In genomic region chr14:49586673-49587460, GRCh38 we compare ENCODE assay signal across 8 cellular contexts. TPM values are rescaled to one million over a fixed set of nuclear protein-coding genes. Genes with fewer than 3 reads are reported as not detected.
A peak's percentile ranks its signal among the peaks of the same experiment; 100 is the strongest.
DNase-seq lines count a peak whose midpoint lies in the region; ATAC-seq and TF ChIP-seq lines count a peak whose summit lies in the region.

No MANE protein-coding gene starts in this region.

- peaks cover 5 to 17% (median 14%) of the 10 kb centered on the region in 5 donors for H3K36me3 ChIP-seq in subcutaneous abdominal adipose tissue (ENCODE audit: control insufficient read depth in 5 of 5, insufficient read depth in 5 of 5, low read length in 5 of 5)

- peaks cover 35% of the 10 kb centered on the region for H3K4me1 Mint-ChIP-seq in activated CD8-positive, alpha-beta T cell treated with anti-CD3 and anti-CD28 coated beads, Interleukin-2, amount 10 ng/mL, durations not matched to agents 7 days and 5 days (ENCODE audit: low read depth)

- peak; percentile 69 for TF ChIP-seq CTCF in epithelial cell of esophagus (IDR thresholded peaks at IDR 0.05; ENCODE audit: insufficient read depth, low read depth, low read length, missing control alignments)

- peaks cover 45% of the 10 kb centered on the region for H3K36me3 Mint-ChIP-seq in activated CD8-positive, alpha-beta T cell treated with anti-CD3 and anti-CD28 coated beads, Interleukin-2, amount 10 ng/mL, durations not matched to agents 7 days and 5 days (ENCODE audit: low read depth)

- peak overlapping the region; percentile 81 for H3K4me3 Mint-ChIP-seq in activated CD8-positive, alpha-beta T cell treated with anti-CD3 and anti-CD28 coated beads, Interleukin-2, amount 10 ng/mL, durations not matched to agents 7 days and 5 days

- no peaks in the 10 kb centered on the region for H3K9me3 Mint-ChIP-seq in activated CD8-positive, alpha-beta T cell treated with anti-CD3 and anti-CD28 coated beads, Interleukin-2, amount 10 ng/mL, durations not matched to agents 7 days and 5 days (ENCODE audit: insufficient read depth)

- ATAC-seq in GM19452 (IDR thresholded peaks at IDR 0.05; ENCODE audit: unreplicated experiment) (peak; percentile 34), HG03469 (IDR thresholded peaks at IDR 0.05; ENCODE audit: unreplicated experiment) (peak; percentile 28)
- ATAC-seq in activated CD8-positive, alpha-beta T cell treated with anti-CD3 and anti-CD28 coated beads, Interleukin-2, amount 10 ng/mL, durations not matched to agents 7 days and 5 days = no peak

- DNase-seq in COLO668 (lab: John Stamatoyannopoulos, UW; ENCODE audit: unreplicated experiment) (peak; percentile 39), NCI-H526 (lab: John Stamatoyannopoulos, UW) (peak; percentile 68 to 79), epithelial cell of esophagus (ENCODE audit: low read depth) (peak; percentile 73), mucosa of gallbladder (ENCODE audit: low spot score) (peak; percentile 27)
- DNase-seq in activated CD8-positive, alpha-beta T cell treated with anti-CD3 and anti-CD28 coated beads, Interleukin-2, amount 10 ng/mL, durations not matched to agents 7 days and 5 days = peak; percentile 70

- H3K27me3 Mint-ChIP-seq in activated CD8-positive, alpha-beta T cell treated with anti-CD3 and anti-CD28 coated beads, Interleukin-2, amount 10 ng/mL, durations not matched to agents 7 days and 5 days (ENCODE audit: low read depth) = no peaks in the 10 kb centered on the region

- no peaks in the 10 kb centered on the region for H3K27me3 ChIP-seq in subcutaneous abdominal adipose tissue (ENCODE audit: control insufficient read depth in 5 of 5, insufficient read depth in 4 of 5, low read length in 5 of 5)

- H3K4me3 ChIP-seq in epithelial cell of esophagus (ENCODE audit: low read length) (peak overlapping the region; percentile 62), subcutaneous abdominal adipose tissue (ENCODE audit: low read depth in 1 of 5, low read length in 5 of 5) (peak overlapping the region; percentile 47 to 98 (median 89))

- POLR2A ChIA-PET in activated CD8-positive, alpha-beta T cell treated with anti-CD3 and anti-CD28 coated beads, Interleukin-2, amount 10 ng/mL, durations not matched to agents 7 days and 5 days (lab: Charles Lee) = interaction anchor here (0.5 to 5.0 kb wide), 21 partner anchors 10 to 716 kb away, joined by 3 to 112 read pairs (median 4); partner anchors contain the start of genes DNAAF2, KLHDC2, LRR1 and MGAT2

- H3K4me1 ChIP-seq in subcutaneous abdominal adipose tissue (ENCODE audit: control insufficient read depth in 5 of 5, insufficient read depth in 5 of 5, low read length in 5 of 5) = peaks cover 0 to 25% (median 18%) of the 10 kb centered on the region in 5 donors

- H3K9ac ChIP-seq in subcutaneous abdominal adipose tissue (ENCODE audit: low read length in 5 of 5) = peak overlapping the region in 4 of 5 donors; percentile 21 to 90 (median 50)

- CTCF ChIA-PET in activated CD8-positive, alpha-beta T cell treated with anti-CD3 and anti-CD28 coated beads, Interleukin-2, amount 10 ng/mL, durations not matched to agents 7 days and 5 days (lab: Charles Lee) = interaction anchor here (0.7 to 4.0 kb wide), 15 partner anchors 8 to 265 kb away, joined by 3 to 45 read pairs (median 4); partner anchors contain the start of genes DNAAF2, LRR1, MGAT2 and NEMF

- no peaks in the 10 kb centered on the region for H3K9me3 ChIP-seq in subcutaneous abdominal adipose tissue (ENCODE audit: control insufficient read depth in 5 of 5, low read length in 5 of 5)

- peak overlapping the region; percentile 94 for H3K27ac ChIP-seq in subcutaneous abdominal adipose tissue (ENCODE audit: low read depth, low read length)

- peak overlapping the region; percentile 99 for H3K27ac Mint-ChIP-seq in activated CD8-positive, alpha-beta T cell treated with anti-CD3 and anti-CD28 coated beads, Interleukin-2, amount 10 ng/mL, durations not matched to agents 7 days and 5 days

RNA-seq across cellular contexts. Expression of gene RPS29, which starts 0.7 kb away (rescaled TPM):
- total RNA-seq in activated CD8-positive, alpha-beta T cell treated with anti-CD3 and anti-CD28 coated beads, Interleukin-2, amount 10 ng/mL, durations not matched to agents 7 days and 5 days = 1,000 to 10,000 TPM; 1,224 to 1,602 TPM
- total RNA-seq in mucosa of gallbladder = 852 TPM

RNA-seq across cellular contexts. Expression of gene LRR1, which starts 11.9 kb away (rescaled TPM):
- total RNA-seq in activated CD8-positive, alpha-beta T cell treated with anti-CD3 and anti-CD28 coated beads, Interleukin-2, amount 10 ng/mL, durations not matched to agents 7 days and 5 days = 10 to 100 TPM; 63.1 to 65.0 TPM
- 7.0 TPM for total RNA-seq in mucosa of gallbladder

RNA-seq across cellular contexts. Expression of gene RPL36AL, which starts 33.6 kb away (rescaled TPM):
- total RNA-seq in activated CD8-positive, alpha-beta T cell treated with anti-CD3 and anti-CD28 coated beads, Interleukin-2, amount 10 ng/mL, durations not matched to agents 7 days and 5 days = 100 to 1,000 TPM; 229 to 241 TPM
- total RNA-seq in mucosa of gallbladder = 143 TPM

RNA-seq across cellular contexts. Expression of gene MGAT2, which starts 33.7 kb away (rescaled TPM):
- 10 to 100 TPM; 55.1 to 57.4 TPM for total RNA-seq in activated CD8-positive, alpha-beta T cell treated with anti-CD3 and anti-CD28 coated beads, Interleukin-2, amount 10 ng/mL, durations not matched to agents 7 days and 5 days
- 43.0 TPM for total RNA-seq in mucosa of gallbladder

RNA-seq across cellular contexts. Expression of gene DNAAF2, which starts 48.2 kb away (rescaled TPM):
- total RNA-seq in activated CD8-positive, alpha-beta T cell treated with anti-CD3 and anti-CD28 coated beads, Interleukin-2, amount 10 ng/mL, durations not matched to agents 7 days and 5 days = 10 to 100 TPM in 1 of 2 experiments, 1 to 10 TPM in 1; 9.3 to 10.2 TPM
- 8.4 TPM for total RNA-seq in mucosa of gallbladder
